Comparison of ENCODE assay signal across 25 cellular contexts in genomic region chr9:17433526-17433925, GRCh38.
"Had no signal": no experiment of that assay in that cellular context is flagged by ENCODE, and none has a peak within 500 bp of the region (broad histone marks: within the 10 kb centered on the region; RNA-seq: fewer than 3 reads in every experiment).

No MANE protein-coding gene starts in this region.

- H3K4me3 ChIP-seq: stomach, suprapubic skin, testis, thoracic aorta, thyroid gland, tibial artery, tibial nerve, transverse colon, upper lobe of left lung, upper lobe of right lung, uterus, vagina had no signal

- H3K36me3 ChIP-seq: suprapubic skin, thoracic aorta, thyroid gland, transverse colon, upper lobe of left lung, upper lobe of right lung, uterus had no signal

- H3K27me3 ChIP-seq: stomach, suprapubic skin, testis, thyroid gland, tibial artery, tibial nerve, transverse colon, upper lobe of left lung, upper lobe of right lung, uterus, vagina had no signal

- H3K4me1 ChIP-seq: stomach, suprapubic skin, testis, thyroid gland, tibial artery, tibial nerve, transverse colon, upper lobe of left lung, upper lobe of right lung, uterus, vagina had no signal

- H3K9me3 ChIP-seq: testis, thoracic aorta, thyroid gland, upper lobe of left lung, upper lobe of right lung, uterus, vagina had no signal

- DNase-seq: stimulated activated CD4-positive, alpha-beta T cell treated with anti-CD3 and anti-CD28 coated beads, Interleukin-2, amount 100 ng/mL, for 48 hours; stimulated activated CD4-positive, alpha-beta T cell treated with anti-CD3 and anti-CD28 coated beads, Interleukin-4, amount 100 ng/mL, for 1 hour; stimulated activated CD4-positive, alpha-beta T cell treated with anti-CD3 and anti-CD28 coated beads, Interleukin-4, amount 100 ng/mL, for 24 hours; stimulated activated CD4-positive, alpha-beta T cell treated with anti-CD3 and anti-CD28 coated beads, Interleukin-4, amount 100 ng/mL, for 4 hours; stimulated activated CD8-positive, alpha-beta memory T cell treated with anti-CD3 and anti-CD28 coated beads, Interleukin-4, amount 100 ng/mL, for 48 hours; stimulated activated naive B cell treated with anti-CD40 and anti-IgM and Interleukin-4, amounts not matched to agents 10 μg/mL and 1 μg/mL and 100 μg/mL, for 72 hours; stimulated activated naive CD4-positive, alpha-beta T cell; stimulated activated naive CD4-positive, alpha-beta T cell treated with Interleukin-2 at 50 U/mL for 16 hours; stimulated activated naive CD8-positive, alpha-beta T cell treated with anti-CD3 and anti-CD28 coated beads, Interleukin-15, amount 100 ng/mL, for 72 hours; stimulated activated naive CD8-positive, alpha-beta T cell treated with anti-CD3 and anti-CD28 coated beads, Interleukin-15, Interleukin-2, amounts not matched to agents 100 U/mL and 50 U/mL, for 24 hours; stomach; substantia nigra; testis; thyroid gland; tibial artery; transverse colon; upper lobe of left lung; upper lobe of right lung; uterus had no signal

- H3K27ac ChIP-seq: stomach, suprapubic skin, testis, thoracic aorta, thyroid gland, tibial artery, tibial nerve, transverse colon, upper lobe of left lung, upper lobe of right lung, uterus, vagina had no signal

- ATAC-seq: stimulated activated effector memory CD8-positive, alpha-beta T cell treated with anti-CD3 and anti-CD28 coated beads, Interleukin-12 subunit alpha, Interleukin-12 subunit beta, amount 100 ng/mL, for 72 hours; stimulated activated memory B cell treated with anti-CD40 and anti-IgM and Interleukin-4, amounts not matched to agents 10 μg/mL and 1 μg/mL and 100 μg/mL, for 72 hours; stimulated activated naive B cell treated with anti-CD40 and anti-IgM and Interleukin-4, amounts not matched to agents 10 μg/mL and 1 μg/mL and 100 μg/mL, for 72 hours; stimulated activated naive CD8-positive, alpha-beta T cell treated with anti-CD3 and anti-CD28 coated beads, Interleukin-15, amount 100 ng/mL, for 72 hours; stimulated activated naive CD8-positive, alpha-beta T cell treated with anti-CD3 and anti-CD28 coated beads, Interleukin-15, Interleukin-2, amounts not matched to agents 100 U/mL and 50 U/mL, for 24 hours; upper lobe of right lung had no signal
